ENCODE assay signal across 20 cellular contexts in the genomic region with DNA sequence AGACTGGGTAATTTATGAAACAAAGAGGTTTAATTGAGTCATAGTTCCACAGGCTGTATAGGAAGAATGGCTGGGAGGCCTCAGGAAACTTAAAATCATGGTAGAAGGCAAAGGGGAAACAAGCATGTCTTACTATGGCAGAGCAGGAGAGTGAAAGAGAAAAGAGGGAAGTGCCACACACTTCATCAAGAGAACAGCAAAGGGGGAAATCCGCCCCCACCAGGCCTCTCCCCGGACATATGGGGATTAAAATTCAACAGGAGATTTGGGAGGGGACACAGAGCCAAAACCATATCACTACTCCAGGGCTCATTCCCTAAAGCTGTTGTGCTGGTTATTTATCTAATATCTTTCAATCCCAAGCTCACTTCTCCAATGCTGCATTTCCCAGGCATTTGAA.
"Had no signal": no experiment of that assay in that cellular context is flagged by ENCODE, and none has a peak within 500 bp of the region (broad histone marks: within the 10 kb centered on the region; RNA-seq: fewer than 3 reads in every experiment).

No MANE protein-coding gene starts in this region.

- DNase-seq: activated CD4-positive, alpha-beta T cell treated with anti-CD3 and anti-CD28 coated beads, Interleukin-2, amount 50 U/mL, for 4 hours; activated naive CD4-positive, alpha-beta T cell treated with anti-CD3 and anti-CD28 coated beads, Interleukin-2, amount 10 ng/mL, durations not matched to agents 7 days and 5 days; activated T-cell treated with anti-CD3 and anti-CD28 coated beads for 4 hours; cerebellar nuclear complex; effector memory CD4-positive, alpha-beta T cell; foreskin fibroblast; glutamatergic neuron; hypothalamus; kidney; left lung; mammary epithelial cell; stimulated activated CD4-positive, alpha-beta T cell treated with anti-CD3 and anti-CD28 coated beads, Interleukin-15, amount 100 ng/mL, for 24 hours; stimulated activated CD4-positive, alpha-beta T cell treated with anti-CD3 and anti-CD28 coated beads, Interleukin-4, amount 100 ng/mL, for 1 hour; stimulated activated naive CD4-positive, alpha-beta T cell; tibial artery; uterus had no signal

- H3K27ac Mint-ChIP-seq: activated naive CD4-positive, alpha-beta T cell treated with anti-CD3 and anti-CD28 coated beads, Interleukin-2, amount 10 ng/mL, durations not matched to agents 7 days and 5 days; activated T-helper 17 cell treated with anti-CD3 and anti-CD28 coated beads, Interleukin-2, amount 50 U/mL, for 72 hours; dendritic cell treated with granulocyte-macrophage colony-stimulating factor and Interleukin-4, amounts not matched to agents 40 ng/mL and 50 ng/mL, for 4 days; natural killer cell treated with Interleukin-12 subunit alpha and Interleukin-12 subunit beta and Interleukin-15 and Interleukin-18, amount 100 ng/mL, for 72 hours had no signal

- H3K36me3 Mint-ChIP-seq: activated naive CD4-positive, alpha-beta T cell treated with anti-CD3 and anti-CD28 coated beads, Interleukin-2, amount 10 ng/mL, durations not matched to agents 7 days and 5 days; natural killer cell treated with Interleukin-12 subunit alpha and Interleukin-12 subunit beta and Interleukin-15 and Interleukin-18, amount 100 ng/mL, for 72 hours had no signal

- ATAC-seq: activated CD4-positive, CD25-positive, alpha-beta regulatory T cell treated with anti-CD3 and anti-CD28 coated beads, Interleukin-2, amount 50 U/mL, for 24 hours; activated T-helper 17 cell treated with anti-CD3 and anti-CD28 coated beads, Interleukin-2, amount 50 U/mL, for 72 hours; left lung; natural killer cell treated with Interleukin-12 subunit alpha and Interleukin-12 subunit beta and Interleukin-15 and Interleukin-18, amount 100 ng/mL, for 72 hours had no signal

- H3K9me3 Mint-ChIP-seq: activated naive CD4-positive, alpha-beta T cell treated with anti-CD3 and anti-CD28 coated beads, Interleukin-2, amount 10 ng/mL, durations not matched to agents 7 days and 5 days; activated T-helper 17 cell treated with anti-CD3 and anti-CD28 coated beads, Interleukin-2, amount 50 U/mL, for 72 hours; dendritic cell treated with granulocyte-macrophage colony-stimulating factor and Interleukin-4, amounts not matched to agents 40 ng/mL and 50 ng/mL, for 4 days; natural killer cell treated with Interleukin-12 subunit alpha and Interleukin-12 subunit beta and Interleukin-15 and Interleukin-18, amount 100 ng/mL, for 72 hours had no signal

- H3K4me3 Mint-ChIP-seq: activated naive CD4-positive, alpha-beta T cell treated with anti-CD3 and anti-CD28 coated beads, Interleukin-2, amount 10 ng/mL, durations not matched to agents 7 days and 5 days; activated T-helper 17 cell treated with anti-CD3 and anti-CD28 coated beads, Interleukin-2, amount 50 U/mL, for 72 hours; dendritic cell treated with granulocyte-macrophage colony-stimulating factor and Interleukin-4, amounts not matched to agents 40 ng/mL and 50 ng/mL, for 4 days; natural killer cell treated with Interleukin-12 subunit alpha and Interleukin-12 subunit beta and Interleukin-15 and Interleukin-18, amount 100 ng/mL, for 72 hours had no signal

- H3K4me1 Mint-ChIP-seq: activated naive CD4-positive, alpha-beta T cell treated with anti-CD3 and anti-CD28 coated beads, Interleukin-2, amount 10 ng/mL, durations not matched to agents 7 days and 5 days; activated T-helper 17 cell treated with anti-CD3 and anti-CD28 coated beads, Interleukin-2, amount 50 U/mL, for 72 hours had no signal

- H3K27me3 Mint-ChIP-seq: activated T-helper 17 cell treated with anti-CD3 and anti-CD28 coated beads, Interleukin-2, amount 50 U/mL, for 72 hours; dendritic cell treated with granulocyte-macrophage colony-stimulating factor and Interleukin-4, amounts not matched to agents 40 ng/mL and 50 ng/mL, for 4 days had no signal
